ENCODE assay signal across 23 cellular contexts in genomic region chr6:38909020-38909730, GRCh38.
DNase-seq lines count a peak whose midpoint lies in the region; ATAC-seq, FAIRE-seq and TF ChIP-seq lines count a peak whose summit lies in the region.
"Had no signal": no experiment of that assay in that cellular context is flagged by ENCODE, and none has a peak within 500 bp of the region (broad histone marks: within the 10 kb centered on the region; RNA-seq: fewer than 3 reads in every experiment).

No MANE protein-coding gene starts in this region.

- H3K4me2 ChIP-seq in mesendoderm (ENCODE audit: low read length) = no peak overlapping the region

- H3K79me1 ChIP-seq in mesendoderm (ENCODE audit: low read length) = no peaks in the 10 kb centered on the region

- H2BK120ac ChIP-seq in mesendoderm (ENCODE audit: low read depth, low read length) = peak overlapping the region; percentile 73

- DNase-seq in COLO668 (lab: John Stamatoyannopoulos, UW; ENCODE audit: unreplicated experiment) (peak; percentile 1), HuH-7 (ENCODE audit: low spot score) (peak; percentile 26), body of pancreas (peak; percentile 26 to 61 (median 45)), mesendoderm (no peak), SIG-M5 treated with dmso at 0.1 percent for 504 hours (lab: John Stamatoyannopoulos, UW; ENCODE audit: unreplicated experiment) (no peak), GM12892 (ENCODE audit: insufficient read length) (no peak)
- DNase-seq: activated CD4-positive, alpha-beta T cell treated with anti-CD3 and anti-CD28 coated beads, Interleukin-2, amount 50 U/mL, for 48 hours; activated naive CD4-positive, alpha-beta T cell treated with Interleukin-2 at 50 U/mL for 16 hours; activated T-cell treated with anti-CD3 and anti-CD28 coated beads for 4 hours; aorta; CD4-positive, alpha-beta memory T cell; H7; hippocampal formation; NCI-H1092; NCI-H2227 treated with DMSO at 0.1 percent for 48 hours; SHP77 treated with DMSO at 0.1 percent for 48 hours; sigmoid colon; stimulated activated CD4-positive, alpha-beta T cell treated with anti-CD3 and anti-CD28 coated beads, Interleukin-1b, Interleukin-23, amount 100 ng/mL, for 48 hours had no signal

- H3K18ac ChIP-seq in mesendoderm (ENCODE audit: low read length) = no peak overlapping the region

- H3K4me1 ChIP-seq in body of pancreas (no peaks in the 10 kb centered on the region), mesendoderm (ENCODE audit: control insufficient read depth, low read depth, low read length) (no peaks in the 10 kb centered on the region)
- H3K4me1 ChIP-seq: sigmoid colon, vagina had no signal

- WGBS in body of pancreas, 2 donors = 40 to 48% methylated on average over 6 of the region's 6 CpGs
- WGBS in mesendoderm (ENCODE audit: extremely low coverage, insufficient coverage, low lambda C conversion rate) = no CpG with 5 or more reads among the region's 6 CpGs

- H3K9ac ChIP-seq in mesendoderm (ENCODE audit: low read length) = no peak overlapping the region

- H2BK15ac ChIP-seq in mesendoderm (replicated peaks; ENCODE audit: low read depth) = no peak overlapping the region

- no peak overlapping the region for H4K5ac ChIP-seq in mesendoderm (ENCODE audit: low read length)

- H3K27ac ChIP-seq in body of pancreas = no peak overlapping the region
- H3K27ac ChIP-seq in mesendoderm (ENCODE audit: low read depth, low read length) = no peak overlapping the region
- H3K27ac ChIP-seq: sigmoid colon, vagina, VCaP had no signal

- H3K56ac ChIP-seq in mesendoderm (ENCODE audit: low read length) = no peak overlapping the region

- H3K27me3 ChIP-seq in body of pancreas (no peaks in the 10 kb centered on the region), mesendoderm (ENCODE audit: insufficient read depth, low read length, poor library complexity) (no peaks in the 10 kb centered on the region)
- H3K27me3 ChIP-seq: sigmoid colon, vagina had no signal

- no peak for FAIRE-seq in GM12892 (lab: Jason Lieb, UNC)
- FAIRE-seq: endometrium had no signal

- intact Hi-C loops in body of pancreas (cut with DNase I) = no loop called here

- H3K36me3 ChIP-seq in body of pancreas (replicated peaks in 1 of 2; ENCODE audit: insufficient read depth in 1 of 2, low read depth in 2 of 2) = no peaks in the 10 kb centered on the region
- H3K36me3 ChIP-seq in mesendoderm (ENCODE audit: control insufficient read depth, insufficient read depth, low read length) = no peaks in the 10 kb centered on the region
- H3K36me3 ChIP-seq: sigmoid colon, vagina had no signal

- no peaks in the 10 kb centered on the region for H3K79me2 ChIP-seq in mesendoderm (ENCODE audit: control insufficient read depth, insufficient read depth, low read length)

- no peak for TF ChIP-seq CTCF in body of pancreas (IDR thresholded peaks at IDR 0.05)

- no peak overlapping the region for H3K4ac ChIP-seq in mesendoderm (ENCODE audit: low read depth, low read length)

- no peak overlapping the region for H2AK5ac ChIP-seq in mesendoderm (ENCODE audit: low read length)

- no peak overlapping the region for H2BK5ac ChIP-seq in mesendoderm (ENCODE audit: low read length)

- H3K4me3 ChIP-seq in body of pancreas (no peak overlapping the region), mesendoderm (ENCODE audit: low read length) (no peak overlapping the region)
- H3K4me3 ChIP-seq: sigmoid colon, vagina had no signal

- no peak overlapping the region for H3K23ac ChIP-seq in mesendoderm (ENCODE audit: low read length)

- no peak overlapping the region for H4K8ac ChIP-seq in mesendoderm (ENCODE audit: low read depth, low read length)

- TF ChIP-seq POLR2A in body of pancreas (IDR thresholded peaks at IDR 0.05) = no peak
- TF ChIP-seq POLR2A in GM12892 (IDR thresholded peaks at IDR 0.05; ENCODE audit: low read depth, low read length) = no peak

- peak; percentile 70 for ATAC-seq in body of pancreas
- no peak for ATAC-seq in HG03457 (IDR thresholded peaks at IDR 0.05; ENCODE audit: unreplicated experiment)
- ATAC-seq in GM21526 (IDR thresholded peaks at IDR 0.05; ENCODE audit: low FRiP score, unreplicated experiment) = no peak

- H3K9me3 ChIP-seq in body of pancreas = no peaks in the 10 kb centered on the region
- H3K9me3 ChIP-seq: sigmoid colon, vagina had no signal

Comparison
In these comparisons a context has a peak if more than half of its experiments do, and no peak if none do; other contexts are left out.
1. DNase-seq: peak in COLO668 (single experiment), HuH-7 (single experiment) and body of pancreas (4 of 4); none in mesendoderm (single experiment), SIG-M5 treated with dmso at 0.1 percent for 504 hours (single experiment) and GM12892 (single experiment).